In the genomic region with DNA sequence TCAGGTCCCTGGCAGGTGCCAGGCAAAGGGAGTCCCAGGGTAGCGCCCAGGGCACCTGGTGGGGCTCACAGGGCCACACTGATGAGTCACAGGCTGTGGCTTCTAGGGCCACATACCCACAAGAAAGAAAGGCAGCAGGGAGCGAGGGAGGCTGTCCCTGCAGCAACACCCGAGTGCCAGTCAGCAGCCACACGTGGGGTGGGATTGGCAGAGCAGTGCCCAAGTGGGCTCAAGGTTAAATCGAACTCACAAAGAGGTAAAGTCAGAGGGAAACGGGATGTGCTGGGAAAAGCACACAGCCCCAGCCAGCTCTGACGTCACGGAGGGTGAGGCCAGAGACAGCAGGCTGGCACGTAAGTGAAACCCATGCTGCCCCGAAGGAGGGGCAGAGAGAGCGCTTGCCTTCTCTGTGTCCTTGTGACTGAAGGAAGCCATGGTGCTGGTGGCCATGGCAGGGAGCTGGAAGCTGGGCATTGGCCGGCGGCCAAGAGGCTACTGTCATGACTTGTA, we compare ENCODE assay signal across 10 cellular contexts. TPM values are rescaled to one million over a fixed set of nuclear protein-coding genes. Genes with fewer than 3 reads are reported as not detected.
DNase-seq lines count a peak whose midpoint lies in the region; ATAC-seq, FAIRE-seq and TF ChIP-seq lines count a peak whose summit lies in the region.
"Had no signal": no experiment of that assay in that cellular context is flagged by ENCODE, and none has a peak within 500 bp of the region (broad histone marks: within the 10 kb centered on the region; RNA-seq: fewer than 3 reads in every experiment).

No MANE protein-coding gene starts in this region.

- no peaks in the 10 kb centered on the region for H3K36me3 Mint-ChIP-seq in immature natural killer cell

- H3K27ac Mint-ChIP-seq in immature natural killer cell, result no peak overlapping the region

- no peaks in the 10 kb centered on the region for H3K9me3 ChIP-seq in heart left ventricle
- no peaks in the 10 kb centered on the region for H3K9me3 ChIP-seq in left ventricle myocardium inferior (replicated peaks)

- H3K36me3 ChIP-seq in heart left ventricle, result no peaks in the 10 kb centered on the region
- H3K36me3 ChIP-seq in left ventricle myocardium inferior, result no peaks in the 10 kb centered on the region
- H3K36me3 ChIP-seq in bronchial epithelial cell (ENCODE audit: control insufficient read depth, insufficient read depth, low read length), result no peaks in the 10 kb centered on the region

- no peak for TF ChIP-seq POLR2A in heart left ventricle (IDR thresholded peaks at IDR 0.05)

- no peak for DNase-seq in heart left ventricle
- DNase-seq in left ventricle myocardium inferior, result no peak
- peak; percentile 73 for DNase-seq in bronchial epithelial cell (ENCODE audit: low read depth)
- peak; percentile 94 for DNase-seq in medulla oblongata (ENCODE audit: extremely low spot score)
- DNase-seq in urothelium cell line (ENCODE audit: low spot score), result peak; percentile 69
- no peak for DNase-seq in immature natural killer cell
- DNase-seq in NCI-H1105 treated with DMSO at 0.1 percent for 48 hours (lab: John Stamatoyannopoulos, UW), result no peak
- DNase-seq in UCSD-AML1 (lab: John Stamatoyannopoulos, UW; ENCODE audit: unreplicated experiment), result no peak
- DNase-seq: stimulated activated CD4-positive, alpha-beta T cell treated with anti-CD3 and anti-CD28 coated beads, Interleukin-4, amount 100 ng/mL, for 4 hours had no signal

- no peak overlapping the region for H3K4me3 ChIP-seq in heart left ventricle
- H3K4me3 ChIP-seq in left ventricle myocardium inferior, result no peak overlapping the region
- no peak overlapping the region for H3K4me3 ChIP-seq in bronchial epithelial cell (ENCODE audit: low read depth, low read length)

- no peaks in the 10 kb centered on the region for H3K9me3 Mint-ChIP-seq in immature natural killer cell
- H3K9me3 Mint-ChIP-seq: activated T-helper 17 cell treated with anti-CD3 and anti-CD28 coated beads, Interleukin-2, amount 50 U/mL, for 72 hours had no signal

- WGBS in heart left ventricle, 4 donors, result 77 to 86% (median 82%) methylated on average over 13 of the region's 13 CpGs

- H3K4me1 Mint-ChIP-seq in immature natural killer cell, result no peaks in the 10 kb centered on the region
- H3K4me1 Mint-ChIP-seq: activated T-helper 17 cell treated with anti-CD3 and anti-CD28 coated beads, Interleukin-2, amount 50 U/mL, for 72 hours had no signal

- peaks cover 0 to 4% (median 0%) of the 10 kb centered on the region in 3 donors for H3K27me3 Mint-ChIP-seq in immature natural killer cell (ENCODE audit: low read depth in 3 of 3)

- peak; percentile 62 for FAIRE-seq in bronchial epithelial cell (lab: Jason Lieb, UNC)
- FAIRE-seq in urothelium cell line (lab: Jason Lieb, UNC), result peak; percentile 78

- ATAC-seq in heart left ventricle, result peak in 3 of 4 donors; percentile 24 to 62 (median 47)
- ATAC-seq: activated T-helper 17 cell treated with anti-CD3 and anti-CD28 coated beads, Interleukin-2, amount 50 U/mL, for 72 hours had no signal

- no peak overlapping the region for H3K27ac ChIP-seq in heart left ventricle
- no peak overlapping the region for H3K27ac ChIP-seq in left ventricle myocardium inferior (replicated peaks)

- no peak overlapping the region for H3K4me3 Mint-ChIP-seq in immature natural killer cell
- H3K4me3 Mint-ChIP-seq: activated T-helper 17 cell treated with anti-CD3 and anti-CD28 coated beads, Interleukin-2, amount 50 U/mL, for 72 hours had no signal

- H3K4me1 ChIP-seq in heart left ventricle, result no peaks in the 10 kb centered on the region
- H3K4me1 ChIP-seq in left ventricle myocardium inferior, result no peaks in the 10 kb centered on the region

- intact Hi-C loops in heart left ventricle (cut with DNase I) (no loop called here), left ventricle myocardium inferior (cut with micrococcal nuclease) (no loop called here)

- peaks cover 0 to 12% (median 5%) of the 10 kb centered on the region in 9 donors for H3K27me3 ChIP-seq in heart left ventricle
- peaks cover 69% of the 10 kb centered on the region for H3K27me3 ChIP-seq in left ventricle myocardium inferior (ENCODE audit: low read depth)
- H3K27me3 ChIP-seq in bronchial epithelial cell (ENCODE audit: control insufficient read depth, insufficient read depth, low read length), result no peaks in the 10 kb centered on the region

- TF ChIP-seq CTCF in heart left ventricle (IDR thresholded peaks at IDR 0.05) (no peak), left ventricle myocardium inferior (IDR thresholded peaks at IDR 0.05; ENCODE audit: borderline replicate concordance) (no peak), bronchial epithelial cell (IDR thresholded peaks at IDR 0.05; ENCODE audit: insufficient read depth, low read length, severe bottlenecking) (no peak)

RNA-seq across cellular contexts. Expression of a gene that starts 33.8 kb away (rescaled TPM):
- total RNA-seq in heart left ventricle (under 1 TPM in 2 of 9 donors, not detected in 7; 0.28 to 0.50 TPM), left ventricle myocardium inferior (not detected), bronchial epithelial cell (1.6 and 3.2 TPM in 2 replicates)
- polyA plus RNA-seq in heart left ventricle (1 to 10 TPM in 1 of 2 donors, under 1 TPM in 1; 0.04 to 1.9 TPM), immature natural killer cell (not detected)

RNA-seq across cellular contexts. Expression of a gene that starts 40.2 kb away (rescaled TPM):
- total RNA-seq in heart left ventricle (10 to 100 TPM in 1 of 9 donors, 1 to 10 TPM in 8; 2.2 to 14.9 (median 4.3) TPM), left ventricle myocardium inferior (3.2 TPM), bronchial epithelial cell (2.7 and 6.3 TPM in 2 replicates)
- polyA plus RNA-seq in heart left ventricle (1 to 10 TPM; 3.9 to 5.8 TPM), immature natural killer cell (10 to 100 TPM in 2 of 3 donors, 1 to 10 TPM in 1; 8.3 to 13.8 (median 12.5) TPM)

Comparison
In these comparisons a context has a peak if more than half of its experiments do, and no peak if none do; other contexts are left out.
1. DNase-seq: peak in bronchial epithelial cell (single experiment), medulla oblongata (single experiment) and urothelium cell line (single experiment); none in heart left ventricle (0 of 5), left ventricle myocardium inferior (single experiment), immature natural killer cell (0 of 3), NCI-H1105 treated with DMSO at 0.1 percent for 48 hours (single experiment) and UCSD-AML1 (single experiment).